ENCODE assay signal across 22 cellular contexts in the genomic region with DNA sequence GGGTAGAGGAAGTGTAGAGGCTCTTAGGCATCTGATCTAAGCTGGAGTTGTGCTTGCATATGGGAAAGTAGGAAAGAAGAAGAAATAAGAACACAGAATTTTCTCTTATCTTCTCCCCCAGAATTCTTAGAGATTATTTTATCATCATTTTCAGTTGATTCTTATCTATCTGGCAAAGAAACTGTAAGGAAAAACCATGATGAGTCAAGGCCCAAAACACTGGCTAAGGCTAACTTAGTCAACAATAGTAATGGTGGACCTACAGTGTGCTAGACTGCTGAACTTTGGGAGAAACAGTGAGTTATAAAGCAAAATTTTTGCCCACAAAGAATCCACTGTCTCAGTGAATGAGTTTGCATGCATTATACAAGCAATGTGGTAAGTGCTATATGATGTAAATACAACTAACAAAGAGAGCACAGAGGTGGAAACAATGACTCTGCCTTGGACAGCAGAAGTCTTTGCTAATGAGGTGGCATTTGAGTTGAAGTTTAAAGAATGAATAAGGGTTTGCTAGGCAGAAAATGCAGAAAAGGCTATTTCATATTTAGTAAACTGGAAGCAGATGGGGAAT.
A peak's percentile ranks its signal among the peaks of the same experiment; 100 is the strongest.
DNase-seq lines count a peak whose midpoint lies in the region; ATAC-seq and TF ChIP-seq lines count a peak whose summit lies in the region.
"Had no signal": no experiment of that assay in that cellular context is flagged by ENCODE, and none has a peak within 500 bp of the region (broad histone marks: within the 10 kb centered on the region; RNA-seq: fewer than 3 reads in every experiment).

No MANE protein-coding gene starts in this region.

- H3K27me3 ChIP-seq in brain microvascular endothelial cell (replicated peaks) (no peaks in the 10 kb centered on the region), MG63 (no peaks in the 10 kb centered on the region)
- H3K27me3 ChIP-seq: SJSA1 had no signal

- H3K4me3 ChIP-seq in brain microvascular endothelial cell (ENCODE audit: low read depth, low read length) (no peak overlapping the region), MG63 (no peak overlapping the region)
- H3K4me3 ChIP-seq: SJSA1, smooth muscle cell, suprapubic skin had no signal

- H3K9me3 Mint-ChIP-seq in stimulated activated naive CD8-positive, alpha-beta T cell treated with anti-CD3 and anti-CD28 coated beads, Interleukin-15, amount 100 ng/mL, for 72 hours, result no peaks in the 10 kb centered on the region
- H3K9me3 Mint-ChIP-seq: activated B cell treated with CpG ODN at 0.5 μM for 24 hours; activated CD8-positive, alpha-beta T cell treated with anti-CD3 and anti-CD28 coated beads for 36 hours; activated T-cell treated with anti-CD3 and anti-CD28 coated beads, Interleukin-2, amount 50 U/mL, for 4 hours had no signal

- no peaks in the 10 kb centered on the region for H3K4me1 Mint-ChIP-seq in stimulated activated naive CD8-positive, alpha-beta T cell treated with anti-CD3 and anti-CD28 coated beads, Interleukin-15, amount 100 ng/mL, for 72 hours
- H3K4me1 Mint-ChIP-seq: activated B cell treated with CpG ODN at 0.5 μM for 24 hours had no signal

- in situ Hi-C loops in brain microvascular endothelial cell (cut with HindIII; ENCODE audit: low pct_ligation_motif_present, low sequenced_read_pairs), result no loop called here

- no peak for ATAC-seq in stimulated activated naive CD8-positive, alpha-beta T cell treated with anti-CD3 and anti-CD28 coated beads, Interleukin-15, amount 100 ng/mL, for 72 hours
- ATAC-seq in HG03108 (IDR thresholded peaks at IDR 0.05; ENCODE audit: unreplicated experiment), result no peak
- ATAC-seq: activated CD8-positive, alpha-beta T cell treated with anti-CD3 and anti-CD28 coated beads for 36 hours; activated T-cell treated with anti-CD3 and anti-CD28 coated beads, Interleukin-2, amount 50 U/mL, for 4 hours; left ventricle myocardium superior; PC-3 had no signal

- H3K36me3 ChIP-seq in brain microvascular endothelial cell (replicated peaks), result no peaks in the 10 kb centered on the region
- H3K36me3 ChIP-seq in MG63, result no peaks in the 10 kb centered on the region
- H3K36me3 ChIP-seq: SJSA1, suprapubic skin had no signal

- peak; percentile 93 for DNase-seq in COLO829 (ENCODE audit: low spot score)
- DNase-seq in M059J (ENCODE audit: low read depth), result peak; percentile 32
- peak; percentile 20 for DNase-seq in brain microvascular endothelial cell
- DNase-seq in midbrain (lab: John Stamatoyannopoulos, UW), result peak; percentile 27
- DNase-seq in MG63, result no peak
- DNase-seq in stimulated activated naive CD8-positive, alpha-beta T cell treated with anti-CD3 and anti-CD28 coated beads, Interleukin-15, amount 100 ng/mL, for 72 hours, result no peak
- no peak for DNase-seq in A172 (ENCODE audit: low spot score)
- DNase-seq: activated B cell treated with CpG ODN at 0.5 μM for 24 hours; activated CD8-positive, alpha-beta T cell treated with anti-CD3 and anti-CD28 coated beads for 36 hours; activated T-cell treated with anti-CD3 and anti-CD28 coated beads, Interleukin-2, amount 50 U/mL, for 4 hours; Caco-2; dermis blood vessel endothelial cell; left ventricle myocardium superior; NCI-H1694; PC-3; stimulated activated CD4-positive, alpha-beta T cell treated with anti-CD3 and anti-CD28 coated beads, Interleukin-4, amount 100 ng/mL, for 4 hours had no signal

- no peak overlapping the region for H3K4me3 Mint-ChIP-seq in stimulated activated naive CD8-positive, alpha-beta T cell treated with anti-CD3 and anti-CD28 coated beads, Interleukin-15, amount 100 ng/mL, for 72 hours
- H3K4me3 Mint-ChIP-seq: activated B cell treated with CpG ODN at 0.5 μM for 24 hours; activated CD8-positive, alpha-beta T cell treated with anti-CD3 and anti-CD28 coated beads for 36 hours; activated naive CD8-positive, alpha-beta T cell; activated T-cell treated with anti-CD3 and anti-CD28 coated beads, Interleukin-2, amount 50 U/mL, for 4 hours had no signal

- H3K27ac Mint-ChIP-seq in stimulated activated naive CD8-positive, alpha-beta T cell treated with anti-CD3 and anti-CD28 coated beads, Interleukin-15, amount 100 ng/mL, for 72 hours, result no peak overlapping the region
- H3K27ac Mint-ChIP-seq: activated B cell treated with CpG ODN at 0.5 μM for 24 hours; activated CD8-positive, alpha-beta T cell treated with anti-CD3 and anti-CD28 coated beads for 36 hours; activated naive CD8-positive, alpha-beta T cell had no signal

- no peaks in the 10 kb centered on the region for H3K9me3 ChIP-seq in MG63
- H3K9me3 ChIP-seq: Caco-2, SJSA1, suprapubic skin had no signal

- peaks cover 53% of the 10 kb centered on the region for H3K27me3 Mint-ChIP-seq in stimulated activated naive CD8-positive, alpha-beta T cell treated with anti-CD3 and anti-CD28 coated beads, Interleukin-15, amount 100 ng/mL, for 72 hours

- H3K27ac ChIP-seq in brain microvascular endothelial cell, result no peak overlapping the region
- H3K27ac ChIP-seq: epithelial cell of prostate, SJSA1, suprapubic skin had no signal

- no peak for TF ChIP-seq CTCF in brain microvascular endothelial cell (IDR thresholded peaks at IDR 0.05; ENCODE audit: low read depth, low read length, missing control alignments)

Comparison
In these comparisons a context has a peak if more than half of its experiments do, and no peak if none do; other contexts are left out.
1. DNase-seq: peak in COLO829 (single experiment), M059J (single experiment), brain microvascular endothelial cell (single experiment) and midbrain (single experiment); none in MG63 (single experiment), stimulated activated naive CD8-positive, alpha-beta T cell treated with anti-CD3 and anti-CD28 coated beads, Interleukin-15, amount 100 ng/mL, for 72 hours (0 of 2) and A172 (single experiment).